ENCODE assay signal across 29 cellular contexts in the genomic region with DNA sequence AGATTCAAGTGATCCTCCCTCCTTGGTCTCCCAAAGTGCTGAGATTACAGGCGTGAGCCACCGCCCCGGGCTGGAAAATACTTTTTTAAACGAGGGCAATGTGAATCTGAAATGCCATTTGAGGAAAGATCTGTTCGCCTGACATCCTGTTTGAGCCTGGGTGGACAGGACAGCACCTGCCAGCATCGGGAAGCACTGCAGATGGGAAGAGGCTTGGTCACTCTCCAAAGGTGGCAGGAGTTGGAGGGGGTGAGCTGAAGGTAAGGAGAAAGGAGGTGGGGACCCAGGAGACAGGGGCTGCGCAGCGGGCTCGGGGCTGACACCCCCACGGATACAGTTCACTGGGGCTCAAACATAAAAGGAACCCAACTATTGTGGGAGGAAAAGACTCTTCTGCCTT. TPM values are rescaled to one million over a fixed set of nuclear protein-coding genes. Genes with fewer than 3 reads are reported as not detected.
"Had no signal": no experiment of that assay in that cellular context is flagged by ENCODE, and none has a peak within 500 bp of the region (broad histone marks: within the 10 kb centered on the region; RNA-seq: fewer than 3 reads in every experiment).

No MANE protein-coding gene starts in this region.

- DNase-seq: cortex of kidney; effector memory CD8-positive, alpha-beta T cell; erythroblast; esophagus squamous epithelium; foreskin melanocyte; glutamatergic neuron; heart right ventricle; hippocampal formation; left cardiac atrium; left lung; mesendoderm; naive thymus-derived CD8-positive, alpha-beta T cell; nephron progenitor cell; psoas muscle; spleen; stimulated activated CD4-positive, alpha-beta T cell treated with anti-CD3 and anti-CD28 coated beads, Interleukin-4, amount 100 ng/mL, for 4 hours; stimulated activated naive CD8-positive, alpha-beta T cell treated with anti-CD3 and anti-CD28 coated beads, Interleukin-15, amount 100 ng/mL, for 72 hours; transverse colon; upper lobe of right lung; uterus had no signal

- H3K9me3 Mint-ChIP-seq: effector memory CD8-positive, alpha-beta T cell; naive thymus-derived CD8-positive, alpha-beta T cell; nephron progenitor cell; stimulated activated memory B cell treated with anti-CD40 and anti-IgM and Interleukin-4, amounts not matched to agents 10 μg/mL and 1 μg/mL and 100 μg/mL, for 72 hours; stimulated activated naive CD8-positive, alpha-beta T cell treated with anti-CD3 and anti-CD28 coated beads, Interleukin-15, amount 100 ng/mL, for 72 hours had no signal

- H3K4me3 Mint-ChIP-seq: effector memory CD8-positive, alpha-beta T cell; naive thymus-derived CD8-positive, alpha-beta T cell; nephron progenitor cell; stimulated activated memory B cell treated with anti-CD40 and anti-IgM and Interleukin-4, amounts not matched to agents 10 μg/mL and 1 μg/mL and 100 μg/mL, for 72 hours; stimulated activated naive CD8-positive, alpha-beta T cell treated with anti-CD3 and anti-CD28 coated beads, Interleukin-15, amount 100 ng/mL, for 72 hours had no signal

- H3K27me3 Mint-ChIP-seq: effector memory CD8-positive, alpha-beta T cell; naive thymus-derived CD8-positive, alpha-beta T cell; stimulated activated memory B cell treated with anti-CD40 and anti-IgM and Interleukin-4, amounts not matched to agents 10 μg/mL and 1 μg/mL and 100 μg/mL, for 72 hours; stimulated activated naive CD8-positive, alpha-beta T cell treated with anti-CD3 and anti-CD28 coated beads, Interleukin-15, amount 100 ng/mL, for 72 hours had no signal

- H3K4me3 ChIP-seq: esophagus squamous epithelium, heart right ventricle, left lung, psoas muscle, skin epidermis, spleen, suprapubic skin, transverse colon, upper lobe of right lung, uterus had no signal

- H3K9me3 ChIP-seq: esophagus squamous epithelium, heart right ventricle, left lung, psoas muscle, spleen, suprapubic skin, transverse colon, upper lobe of right lung, uterus had no signal

- H3K4me1 ChIP-seq: psoas muscle had no signal

- H3K27me3 ChIP-seq: esophagus squamous epithelium, heart right ventricle, left lung, spleen, suprapubic skin, transverse colon, upper lobe of right lung, uterus had no signal

- H3K36me3 Mint-ChIP-seq: naive thymus-derived CD8-positive, alpha-beta T cell had no signal

- H3K27ac Mint-ChIP-seq: effector memory CD8-positive, alpha-beta T cell; naive thymus-derived CD8-positive, alpha-beta T cell; nephron progenitor cell; stimulated activated memory B cell treated with anti-CD40 and anti-IgM and Interleukin-4, amounts not matched to agents 10 μg/mL and 1 μg/mL and 100 μg/mL, for 72 hours; stimulated activated naive CD8-positive, alpha-beta T cell treated with anti-CD3 and anti-CD28 coated beads, Interleukin-15, amount 100 ng/mL, for 72 hours had no signal

- H3K27ac ChIP-seq: esophagus squamous epithelium, heart right ventricle, left lung, psoas muscle, skin epidermis, spleen, suprapubic skin, transverse colon, upper lobe of right lung, uterus had no signal

- H3K36me3 ChIP-seq: transverse colon, upper lobe of right lung, uterus had no signal

RNA-seq across cellular contexts. Expression of gene TMEM235, which starts 21.3 kb away (rescaled TPM):
- total RNA-seq: heart right ventricle; kidney epithelial cell; left cardiac atrium; left lung; lower leg skin; myocyte; naive thymus-derived CD8-positive, alpha-beta T cell; osteocyte; psoas muscle; renal cortical epithelial cell; right cardiac atrium; spleen; suprapubic skin; transverse colon; upper lobe of right lung; uterus had no signal

RNA-seq across cellular contexts. Expression of gene TK1, which starts 23.3 kb away (rescaled TPM):
- total RNA-seq: naive thymus-derived CD8-positive, alpha-beta T cell had no signal
